Comparison of ENCODE assay signal across 19 cellular contexts in the genomic region with DNA sequence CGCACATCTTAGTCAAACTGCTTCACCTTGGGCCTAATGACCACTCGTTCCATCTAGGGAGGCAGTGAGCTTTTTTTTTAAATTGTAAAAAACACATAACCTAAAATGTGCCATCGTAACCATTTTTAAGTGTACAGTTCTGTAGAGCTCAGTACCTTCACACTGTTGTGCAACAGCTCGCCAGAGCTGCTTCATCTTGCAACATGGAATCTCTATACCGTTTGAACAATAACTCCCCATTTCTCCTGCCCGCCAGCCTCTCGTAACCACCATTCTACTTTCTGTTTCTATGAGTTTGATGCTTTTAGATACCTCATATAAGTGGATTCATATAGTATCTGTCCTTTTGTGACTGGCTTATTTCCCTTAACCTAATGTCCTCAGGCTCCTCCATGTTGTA.
A peak's percentile ranks its signal among the peaks of the same experiment; 100 is the strongest.
DNase-seq lines count a peak whose midpoint lies in the region; ATAC-seq and TF ChIP-seq lines count a peak whose summit lies in the region.
"Had no signal": no experiment of that assay in that cellular context is flagged by ENCODE, and none has a peak within 500 bp of the region (broad histone marks: within the 10 kb centered on the region; RNA-seq: fewer than 3 reads in every experiment).

No MANE protein-coding gene starts in this region.

- H3K27ac Mint-ChIP-seq in natural killer cell treated with Interleukin-12 subunit alpha and Interleukin-12 subunit beta and Interleukin-15 and Interleukin-18, amount 100 ng/mL, for 72 hours: peak overlapping the region; percentile 79 to 91
- no peak overlapping the region for H3K27ac Mint-ChIP-seq in activated CD4-positive, alpha-beta T cell treated with anti-CD3 and anti-CD28 coated beads, Interleukin-2, amount 10 ng/mL, durations not matched to agents 7 days and 5 days
- H3K27ac Mint-ChIP-seq: GM23338 had no signal

- no peak overlapping the region for H2BK120ac ChIP-seq in IMR-90 (ENCODE audit: low read depth, low read length)

- H3K14ac ChIP-seq in IMR-90 (replicated peaks; ENCODE audit: low read depth, low read length): no peak overlapping the region

- H3K4me3 ChIP-seq in IMR-90 (ENCODE audit: insufficient read depth, low read depth, low read length): no peak overlapping the region
- H3K4me3 ChIP-seq: GM23338 had no signal

- no peak for TF ChIP-seq POLR2A in IMR-90 (IDR thresholded peaks at IDR 0.05; ENCODE audit: low read depth, low read length)

- in situ Hi-C loops in IMR-90 (cut with MboI; ENCODE audit: low sequenced_read_pairs): no loop called here

- POLR2A ChIA-PET in IMR-90 (lab: Charles Lee; ENCODE audit: unreplicated experiment): interaction anchor here (0.6 kb wide), 1 partner anchor 35 kb away, joined by 3 read pairs; no protein-coding TSS in a partner anchor
- POLR2A ChIA-PET in activated CD4-positive, alpha-beta T cell treated with anti-CD3 and anti-CD28 coated beads, Interleukin-2, amount 10 ng/mL, durations not matched to agents 7 days and 5 days (lab: Charles Lee): interaction anchor here (0.5 kb wide), 1 partner anchor 27 kb away, joined by 5 read pairs; no protein-coding TSS in a partner anchor

- no peak overlapping the region for H2BK5ac ChIP-seq in IMR-90 (ENCODE audit: low read depth, low read length, poor library complexity, severe bottlenecking)

- no peaks in the 10 kb centered on the region; the same call in 1 of the 2 replicates for H3K9me1 ChIP-seq in IMR-90 (ENCODE audit: insufficient read depth, low read length)

- TF ChIP-seq CTCF in IMR-90 (conservative IDR thresholded peaks at IDR 0.05; ENCODE audit: low read depth, low read length): no peak

- ATAC-seq in Right ventricle myocardium superior (ENCODE audit: poor library complexity) (no peak), Right ventricle myocardium inferior (no peak), IMR-90 (ENCODE audit: low read depth) (no peak)
- ATAC-seq in natural killer cell treated with Interleukin-12 subunit alpha and Interleukin-12 subunit beta and Interleukin-15 and Interleukin-18, amount 100 ng/mL, for 72 hours: peak; percentile 45 to 64

- no peak overlapping the region for H4K8ac ChIP-seq in IMR-90 (ENCODE audit: low read depth in 2 of 2, low read length in 2 of 2)

- no peak overlapping the region for H2BK20ac ChIP-seq in IMR-90 (ENCODE audit: low read depth, low read length)

- no peak overlapping the region for H4K5ac ChIP-seq in IMR-90 (ENCODE audit: low read depth, low read length)

- H3K79me1 ChIP-seq in IMR-90 (ENCODE audit: low read depth in 1 of 2, low read length in 2 of 2): no peaks in the 10 kb centered on the region

- peaks cover 16% of the 10 kb centered on the region for H3K36me3 Mint-ChIP-seq in natural killer cell treated with Interleukin-12 subunit alpha and Interleukin-12 subunit beta and Interleukin-15 and Interleukin-18, amount 100 ng/mL, for 72 hours
- peaks cover 8% of the 10 kb centered on the region for H3K36me3 Mint-ChIP-seq in activated CD4-positive, alpha-beta T cell treated with anti-CD3 and anti-CD28 coated beads, Interleukin-2, amount 10 ng/mL, durations not matched to agents 7 days and 5 days (ENCODE audit: low read depth)

- H4K20me1 ChIP-seq in IMR-90 (ENCODE audit: insufficient read depth, low read length): no peaks in the 10 kb centered on the region; the same call in 1 of the 2 replicates

- H3K27ac ChIP-seq in IMR-90 (ENCODE audit: insufficient read depth, low read length): no peak overlapping the region

- CTCF ChIA-PET in IMR-90 (lab: Yijun Ruan, JAX): no interaction called here
- CTCF ChIA-PET in activated CD4-positive, alpha-beta T cell treated with anti-CD3 and anti-CD28 coated beads, Interleukin-2, amount 10 ng/mL, durations not matched to agents 7 days and 5 days (lab: Charles Lee): interaction anchor here (0.9 to 1.4 kb wide), 2 partner anchors 14 to 16 kb away, joined by 3 read pairs; no protein-coding TSS in a partner anchor

- dilution Hi-C loops in IMR-90 (cut with HindIII; ENCODE audit: low sequenced_read_pairs, unreplicated experiment): no loop called here

- H3K4me2 ChIP-seq in IMR-90 (ENCODE audit: low read depth, low read length): no peak overlapping the region
- H3K4me2 ChIP-seq: GM23338 had no signal

- H4K91ac ChIP-seq in IMR-90 (ENCODE audit: insufficient read depth, low read depth, low read length): no peak overlapping the region

- DNase-seq in Right ventricle myocardium superior: peak; percentile 20
- DNase-seq in Right ventricle myocardium inferior (ENCODE audit: missing footprints): no peak
- DNase-seq in IMR-90: no peak
- peak; percentile 58 for DNase-seq in NOMO-1 treated with dmso at 0.1 percent for 144 hours (lab: John Stamatoyannopoulos, UW; ENCODE audit: unreplicated experiment)
- DNase-seq in natural killer cell treated with Interleukin-12 subunit alpha and Interleukin-12 subunit beta and Interleukin-15 and Interleukin-18, amount 100 ng/mL, for 72 hours (ENCODE audit: low spot score): no peak
- DNase-seq in 8988T: no peak
- DNase-seq in nucleus accumbens (lab: John Stamatoyannopoulos, UW): no peak
- DNase-seq in activated CD4-positive, alpha-beta T cell treated with anti-CD3 and anti-CD28 coated beads, Interleukin-2, amount 10 ng/mL, durations not matched to agents 7 days and 5 days: no peak
- DNase-seq: C1 segment of cervical spinal cord, DMS 273 treated with DMSO at 0.1 percent for 48 hours, HCEC 1CT, KBM-7, NCI-H1048, NCI-H1930, NCI-H345, NCI-H526, SHP77 treated with DMSO at 0.1 percent for 48 hours, T-helper 1 cell had no signal

- no peak overlapping the region for H3K23ac ChIP-seq in IMR-90 (ENCODE audit: low read depth, low read length)

- peaks cover 21% of the 10 kb centered on the region for H3K27me3 ChIP-seq in IMR-90 (ENCODE audit: control insufficient read depth, insufficient read depth, low read length)

- peaks cover 68 to 82% of the 10 kb centered on the region in 2 donors for H3K4me1 Mint-ChIP-seq in natural killer cell treated with Interleukin-12 subunit alpha and Interleukin-12 subunit beta and Interleukin-15 and Interleukin-18, amount 100 ng/mL, for 72 hours (ENCODE audit: low read depth in 2 of 2)
- peaks cover 13% of the 10 kb centered on the region for H3K4me1 Mint-ChIP-seq in activated CD4-positive, alpha-beta T cell treated with anti-CD3 and anti-CD28 coated beads, Interleukin-2, amount 10 ng/mL, durations not matched to agents 7 days and 5 days

- no CpG with 5 or more reads among the region's 7 CpGs for WGBS in IMR-90 (ENCODE audit: extremely low coverage in 2 of 2, insufficient read length in 1 of 2), 2 experiments

- H3K4me3 Mint-ChIP-seq in natural killer cell treated with Interleukin-12 subunit alpha and Interleukin-12 subunit beta and Interleukin-15 and Interleukin-18, amount 100 ng/mL, for 72 hours: peak overlapping the region; percentile 33
- H3K4me3 Mint-ChIP-seq in activated CD4-positive, alpha-beta T cell treated with anti-CD3 and anti-CD28 coated beads, Interleukin-2, amount 10 ng/mL, durations not matched to agents 7 days and 5 days: no peak overlapping the region
- H3K4me3 Mint-ChIP-seq: GM23338 had no signal

- no peaks in the 10 kb centered on the region for H3K4me1 ChIP-seq in IMR-90 (ENCODE audit: control insufficient read depth, insufficient read depth, low read length)

- no peak overlapping the region for H2AFZ ChIP-seq in IMR-90 (replicated peaks; ENCODE audit: low read length, poor library complexity)
- H2AFZ ChIP-seq: GM23338 had no signal

- no peak overlapping the region for H2BK15ac ChIP-seq in IMR-90 (ENCODE audit: low read depth, low read length)

- no peak overlapping the region for H2AK9ac ChIP-seq in IMR-90 (replicated peaks; ENCODE audit: low read depth, low read length, poor library complexity)

- no peaks in the 10 kb centered on the region for H3K9me3 Mint-ChIP-seq in natural killer cell treated with Interleukin-12 subunit alpha and Interleukin-12 subunit beta and Interleukin-15 and Interleukin-18, amount 100 ng/mL, for 72 hours
- H3K9me3 Mint-ChIP-seq in activated CD4-positive, alpha-beta T cell treated with anti-CD3 and anti-CD28 coated beads, Interleukin-2, amount 10 ng/mL, durations not matched to agents 7 days and 5 days: no peaks in the 10 kb centered on the region
- H3K9me3 Mint-ChIP-seq: GM23338 had no signal

- H3K36me3 ChIP-seq in IMR-90 (ENCODE audit: control insufficient read depth, insufficient read depth, low read length): no peaks in the 10 kb centered on the region

- no peaks in the 10 kb centered on the region for H3K27me3 Mint-ChIP-seq in natural killer cell treated with Interleukin-12 subunit alpha and Interleukin-12 subunit beta and Interleukin-15 and Interleukin-18, amount 100 ng/mL, for 72 hours
- H3K27me3 Mint-ChIP-seq in activated CD4-positive, alpha-beta T cell treated with anti-CD3 and anti-CD28 coated beads, Interleukin-2, amount 10 ng/mL, durations not matched to agents 7 days and 5 days: no peaks in the 10 kb centered on the region

- no peak overlapping the region for H3K9ac ChIP-seq in IMR-90 (ENCODE audit: low read depth, low read length)

- intact Hi-C loops in Right ventricle myocardium superior (cut with DNase I): no loop called here
- intact Hi-C loops in Right ventricle myocardium inferior (cut with DNase I): no loop called here
- intact Hi-C loops in IMR-90 (cut with micrococcal nuclease): no loop called here

- no TSS peak for BruUV-seq in IMR-90 (replicated peaks; lab: Mats Ljungman, UMichigan)

- H3K9me3 ChIP-seq in IMR-90 (ENCODE audit: control insufficient read depth, insufficient read depth, low read length): no peaks in the 10 kb centered on the region; the same call in 1 of the 2 replicates

- H3K4ac ChIP-seq in IMR-90 (ENCODE audit: low read depth, low read length): no peak overlapping the region

- no peak overlapping the region for H2AK5ac ChIP-seq in IMR-90 (ENCODE audit: low read depth, low read length)

- no peak for TF ChIP-seq RAD21 in IMR-90 (IDR thresholded peaks at IDR 0.05; ENCODE audit: low read length)

- H3K56ac ChIP-seq in IMR-90 (ENCODE audit: extremely low read depth, insufficient read depth, low read length): no peak overlapping the region

- H3K18ac ChIP-seq in IMR-90 (ENCODE audit: low read depth, low read length): no peak overlapping the region

TF ChIP-seq in IMR-90, 13 proteins besides CTCF, POLR2A, EP300 and RAD21:
- TF ChIP-seq, protein P1, sequence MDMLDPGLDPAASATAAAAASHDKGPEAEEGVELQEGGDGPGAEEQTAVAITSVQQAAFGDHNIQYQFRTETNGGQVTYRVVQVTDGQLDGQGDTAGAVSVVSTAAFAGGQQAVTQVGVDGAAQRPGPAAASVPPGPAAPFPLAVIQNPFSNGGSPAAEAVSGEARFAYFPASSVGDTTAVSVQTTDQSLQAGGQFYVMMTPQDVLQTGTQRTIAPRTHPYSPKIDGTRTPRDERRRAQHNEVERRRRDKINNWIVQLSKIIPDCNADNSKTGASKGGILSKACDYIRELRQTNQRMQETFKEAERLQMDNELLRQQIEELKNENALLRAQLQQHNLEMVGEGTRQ (IDR thresholded peaks at IDR 0.05; ENCODE audit: low read depth, low read length): no peak
- TF ChIP-seq CEBPB (IDR thresholded peaks at IDR 0.05; ENCODE audit: low read depth, low read length) (0 out of 2 replicates have a peak, but pooled peaks have one; percentile 19), MXI1 (IDR thresholded peaks at IDR 0.05; ENCODE audit: borderline replicate concordance, low read depth, low read length) (no peak)

Comparison
In these comparisons a context has a peak if more than half of its experiments do, and no peak if none do; other contexts are left out.
1. DNase-seq: peak in Right ventricle myocardium superior (single experiment) and NOMO-1 treated with dmso at 0.1 percent for 144 hours (single experiment); none in Right ventricle myocardium inferior (single experiment), IMR-90 (single experiment), natural killer cell treated with Interleukin-12 subunit alpha and Interleukin-12 subunit beta and Interleukin-15 and Interleukin-18, amount 100 ng/mL, for 72 hours (single experiment), 8988T (single experiment), nucleus accumbens (0 of 56) and activated CD4-positive, alpha-beta T cell treated with anti-CD3 and anti-CD28 coated beads, Interleukin-2, amount 10 ng/mL, durations not matched to agents 7 days and 5 days (single experiment).
2. ATAC-seq: peak in natural killer cell treated with Interleukin-12 subunit alpha and Interleukin-12 subunit beta and Interleukin-15 and Interleukin-18, amount 100 ng/mL, for 72 hours (2 of 2); none in Right ventricle myocardium superior (single experiment), Right ventricle myocardium inferior (single experiment) and IMR-90 (single experiment).